Comparison of ENCODE assay signal across 16 cellular contexts in genomic region chr2:169011698-169012097, GRCh38. TPM values are rescaled to one million over a fixed set of nuclear protein-coding genes. Genes with fewer than 3 reads are reported as not detected.
"Had no signal": no experiment of that assay in that cellular context is flagged by ENCODE, and none has a peak within 500 bp of the region (broad histone marks: within the 10 kb centered on the region; RNA-seq: fewer than 3 reads in every experiment).

No MANE protein-coding gene starts in this region.

- H3K4me3 ChIP-seq: body of pancreas, esophagus muscularis mucosa, neural progenitor cell, skin epidermis, tibial nerve had no signal

- H3K4me1 ChIP-seq: neural progenitor cell, parathyroid adenoma, tibial nerve had no signal

- H3K27me3 ChIP-seq: body of pancreas, esophagus muscularis mucosa, neural progenitor cell, tibial nerve had no signal

- H2AFZ ChIP-seq: neural progenitor cell, parathyroid adenoma had no signal

- H3K9ac ChIP-seq: neural progenitor cell, parathyroid adenoma had no signal

- H3K4me2 ChIP-seq: neural progenitor cell had no signal

- H3K36me3 ChIP-seq: esophagus muscularis mucosa, neural progenitor cell, tibial nerve, WERI-Rb-1 had no signal

- H3K9me3 ChIP-seq: body of pancreas, esophagus muscularis mucosa had no signal

- H3K79me2 ChIP-seq: parathyroid adenoma had no signal

- H3K27ac ChIP-seq: esophagus muscularis mucosa, neural progenitor cell, parathyroid adenoma, skin epidermis, tibial nerve, WERI-Rb-1 had no signal

- DNase-seq: activated CD4-positive, alpha-beta T cell treated with anti-CD3 and anti-CD28 coated beads for 4 hours; activated CD8-positive, alpha-beta T cell treated with anti-CD3 and anti-CD28 coated beads, Interleukin-2, amount 10 ng/mL, durations not matched to agents 7 days and 5 days; activated naive CD4-positive, alpha-beta T cell treated with anti-CD3 and anti-CD28 coated beads, Interleukin-2, amount 10 ng/mL, durations not matched to agents 7 days and 5 days; cerebellar nuclear complex; glutamatergic neuron; T-helper 1 cell; WERI-Rb-1 had no signal

- ATAC-seq: activated CD8-positive, alpha-beta T cell treated with anti-CD3 and anti-CD28 coated beads, Interleukin-2, amount 10 ng/mL, durations not matched to agents 7 days and 5 days had no signal

RNA-seq across cellular contexts. Expression of gene ABCB11, which starts 19.4 kb away (rescaled TPM):
- total RNA-seq: activated T-helper 17 cell treated with anti-CD3 and anti-CD28 coated beads, Interleukin-2, amount 50 U/mL, for 72 hours; dermis microvascular lymphatic vessel endothelial cell; renal cortical epithelial cell had no signal

RNA-seq across cellular contexts. Expression of gene DHRS9, which starts 57.7 kb away (rescaled TPM):
- total RNA-seq: activated CD8-positive, alpha-beta T cell treated with anti-CD3 and anti-CD28 coated beads, Interleukin-2, amount 10 ng/mL, durations not matched to agents 7 days and 5 days; dermis microvascular lymphatic vessel endothelial cell; renal cortical epithelial cell had no signal
